8 cellular contexts compared by ENCODE assay signal in the genomic region with DNA sequence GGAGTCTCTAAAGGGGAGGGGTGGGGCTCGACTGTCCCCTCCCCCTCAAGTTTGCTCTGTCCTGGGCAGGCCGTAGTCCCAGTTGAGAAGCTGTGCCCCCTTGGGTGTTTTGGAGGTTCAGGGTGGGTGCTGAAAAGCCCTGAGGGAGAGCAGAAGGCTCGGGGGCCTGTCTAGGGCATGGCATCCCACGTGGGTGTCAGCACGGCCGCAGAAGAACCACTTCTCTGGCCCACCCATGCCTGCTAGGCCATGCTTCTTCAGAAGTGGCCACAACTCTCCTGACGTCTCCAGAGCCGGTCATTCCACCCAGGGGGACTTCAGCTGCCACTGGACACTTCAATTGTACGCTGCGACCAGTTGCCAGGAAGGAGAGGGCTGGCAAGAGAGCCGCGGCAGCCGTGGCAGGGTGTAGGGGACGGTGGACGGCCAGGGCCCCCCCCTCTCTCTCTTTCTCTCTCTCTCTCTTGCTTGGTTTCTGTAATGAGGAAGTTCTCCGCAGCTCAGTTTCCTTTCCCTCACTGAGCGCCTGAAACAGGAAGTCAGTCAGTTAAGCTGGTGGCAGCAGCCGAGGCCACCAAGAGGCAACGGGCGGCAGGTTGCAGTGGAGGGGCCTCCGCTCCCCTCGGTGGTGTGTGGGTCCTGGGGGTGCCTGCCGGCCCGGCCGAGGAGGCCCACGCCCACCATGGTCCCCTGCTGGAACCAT. TPM values are rescaled to one million over a fixed set of nuclear protein-coding genes. Genes with fewer than 3 reads are reported as not detected.
DNase-seq lines count a peak whose midpoint lies in the region; ATAC-seq and TF ChIP-seq lines count a peak whose summit lies in the region.

Gene INPP5D (plus strand): TSS at position 546 of the 703 bp plus-strand sequence. CDS start 137 bp downstream, at position 683.

- POLR2A ChIA-PET in CD8-positive, alpha-beta memory T cell (lab: Charles Lee) = interaction anchor here (0.7 to 3.3 kb wide), 12 partner anchors 16 to 208 kb away, joined by 3 to 43 read pairs (median 6); partner anchors contain the start of gene ATG16L1

- peaks cover 43% of the 10 kb centered on the region for H3K4me1 ChIP-seq in CD8-positive, alpha-beta memory T cell (ENCODE audit: insufficient read depth, low read length)
- peaks cover 0 to 47% (median 3%) of the 10 kb centered on the region in 3 donors for H3K4me1 ChIP-seq in gastroesophageal sphincter

- TF ChIP-seq EP300 in gastroesophageal sphincter (IDR thresholded peaks at IDR 0.05) = no peak

- peak within 1 kb of the TSS; percentile 100 for H3K4me3 ChIP-seq in CD8-positive, alpha-beta memory T cell (ENCODE audit: low read length)
- H3K4me3 ChIP-seq in gastroesophageal sphincter = peak within 1 kb of the TSS; percentile 20 to 50

- no peak for TF ChIP-seq CTCF in gastroesophageal sphincter (IDR thresholded peaks at IDR 0.05)

- peak within 1 kb of the TSS; percentile 80 for H3K27ac ChIP-seq in CD8-positive, alpha-beta memory T cell (ENCODE audit: low read depth, low read length)
- H3K27ac ChIP-seq in gastroesophageal sphincter = peak within 1 kb of the TSS; percentile 27 to 77 (median 72)

- H3K27ac Mint-ChIP-seq in CD8-positive, alpha-beta memory T cell = peak within 1 kb of the TSS; percentile 94 to 100 (median 98)

- peak within 1 kb of the TSS; percentile 90 to 98 (median 95) for H3K4me3 Mint-ChIP-seq in CD8-positive, alpha-beta memory T cell

- H3K9me3 Mint-ChIP-seq in CD8-positive, alpha-beta memory T cell = peaks cover 0 to 1% (median 0%) of the 10 kb centered on the region in 5 donors

- peak; percentile 62 to 87 (median 80) for DNase-seq in CD8-positive, alpha-beta memory T cell
- DNase-seq in LoVo (ENCODE audit: low spot score) = peak; percentile 52
- DNase-seq in activated CD8-positive, alpha-beta memory T cell treated with anti-CD3 and anti-CD28 coated beads for 4 hours (ENCODE audit: low read depth in 2 of 2) = peak; percentile 45 to 65
- DNase-seq in stimulated activated CD4-positive, alpha-beta T cell treated with anti-CD3 and anti-CD28 coated beads, Interleukin-12 subunit alpha, Interleukin-12 subunit beta, amount 100 ng/mL, for 24 hours (ENCODE audit: low read depth in 2 of 2) = peak; percentile 55
- no peak for DNase-seq in iPS-NIHi11 (ENCODE audit: low spot score)
- DNase-seq in hepatic stellate cell (ENCODE audit: low spot score) = no peak

- peaks cover 36 to 47% (median 37%) of the 10 kb centered on the region in 3 donors for H3K4me1 Mint-ChIP-seq in CD8-positive, alpha-beta memory T cell

- peaks cover 4% of the 10 kb centered on the region for H3K36me3 ChIP-seq in CD8-positive, alpha-beta memory T cell (ENCODE audit: insufficient read depth, low read length)
- H3K36me3 ChIP-seq in gastroesophageal sphincter = no peaks in the 10 kb centered on the region

- ATAC-seq in GM21423 (IDR thresholded peaks at IDR 0.05; ENCODE audit: unreplicated experiment) = peak; percentile 46
- peak; percentile 36 for ATAC-seq in gastroesophageal sphincter

- H3K9me3 ChIP-seq in CD8-positive, alpha-beta memory T cell (ENCODE audit: low read length) = no peaks in the 10 kb centered on the region
- H3K9me3 ChIP-seq in gastroesophageal sphincter = no peaks in the 10 kb centered on the region

- WGBS in gastroesophageal sphincter (ENCODE audit: low coverage in 1 of 2), 2 donors = 40 to 87% methylated on average over 1 to 3 of the region's 26 CpGs

- no peaks in the 10 kb centered on the region for H3K27me3 Mint-ChIP-seq in CD8-positive, alpha-beta memory T cell

- no peaks in the 10 kb centered on the region for H3K27me3 ChIP-seq in CD8-positive, alpha-beta memory T cell (ENCODE audit: insufficient read depth, low read length, poor library complexity, severe bottlenecking)
- peaks cover 2% of the 10 kb centered on the region for H3K27me3 ChIP-seq in gastroesophageal sphincter

- peak; percentile 29 to 51 for TF ChIP-seq POLR2A in gastroesophageal sphincter (IDR thresholded peaks at IDR 0.05)

- peaks cover 0 to 45% (median 0%) of the 10 kb centered on the region in 3 donors for H3K36me3 Mint-ChIP-seq in CD8-positive, alpha-beta memory T cell

- CTCF ChIA-PET in CD8-positive, alpha-beta memory T cell (lab: Charles Lee) = interaction anchor here (0.7 to 4.3 kb wide), 18 partner anchors 9 to 181 kb away, joined by 3 to 52 read pairs (median 6); no protein-coding TSS in a partner anchor

RNA-seq across cellular contexts. Expression of gene INPP5D, which starts in this region (rescaled TPM):
- 10 to 100 TPM; 49.3 to 51.0 TPM for total RNA-seq in CD8-positive, alpha-beta memory T cell
- polyA plus RNA-seq in CD8-positive, alpha-beta memory T cell = 146 TPM
- 10 to 100 TPM in 2 of 4 donors, 1 to 10 TPM in 2; 6.5 to 12.4 (median 9.3) TPM for total RNA-seq in gastroesophageal sphincter

Comparison
In these comparisons a context has a peak if more than half of its experiments do, and no peak if none do; other contexts are left out.
1. DNase-seq: peak in CD8-positive, alpha-beta memory T cell (5 of 5), LoVo (single experiment), activated CD8-positive, alpha-beta memory T cell treated with anti-CD3 and anti-CD28 coated beads for 4 hours (2 of 2) and stimulated activated CD4-positive, alpha-beta T cell treated with anti-CD3 and anti-CD28 coated beads, Interleukin-12 subunit alpha, Interleukin-12 subunit beta, amount 100 ng/mL, for 24 hours (2 of 2); none in iPS-NIHi11 (single experiment) and hepatic stellate cell (single experiment).